In the genomic region with DNA sequence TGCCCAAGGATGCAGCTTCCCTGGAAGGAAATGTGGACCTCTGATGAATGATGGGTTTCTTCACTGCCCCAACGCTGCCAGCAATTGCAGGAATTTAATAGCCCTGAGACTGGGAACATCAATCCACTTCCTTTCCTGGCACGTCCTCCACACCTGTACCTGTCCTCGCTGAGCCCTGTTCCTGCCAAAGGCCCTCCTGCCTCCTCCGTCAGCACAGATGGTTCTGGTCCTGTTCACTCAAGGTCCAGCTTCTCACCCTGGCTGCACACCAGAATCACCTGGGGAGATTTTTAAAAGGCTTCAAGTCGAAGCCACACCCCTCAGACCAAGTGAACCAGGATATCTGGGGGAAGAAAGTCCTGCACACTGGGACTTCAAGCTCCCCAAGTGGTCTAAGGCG, we compare ENCODE assay signal across 7 cellular contexts. TPM values are rescaled to one million over a fixed set of nuclear protein-coding genes. Genes with fewer than 3 reads are reported as not detected.
"Had no signal": no experiment of that assay in that cellular context is flagged by ENCODE, and none has a peak within 500 bp of the region (broad histone marks: within the 10 kb centered on the region; RNA-seq: fewer than 3 reads in every experiment).

No MANE protein-coding gene starts in this region.

- H3K4me3 Mint-ChIP-seq: IgD-negative memory B cell had no signal

- H3K4me1 Mint-ChIP-seq: IgD-negative memory B cell had no signal

- H3K27me3 Mint-ChIP-seq: IgD-negative memory B cell had no signal

- H3K36me3 Mint-ChIP-seq: IgD-negative memory B cell had no signal

- DNase-seq: IMR-90, KG1 had no signal

- H3K27ac Mint-ChIP-seq: IgD-negative memory B cell had no signal

- ATAC-seq: HepG2, K562 had no signal

RNA-seq across cellular contexts. Expression of gene TMEM132C, which starts 38.4 kb away (rescaled TPM):
- total RNA-seq: HepG2, HT-29, HT1080, IMR-90, K562 had no signal
- polyA plus RNA-seq: HepG2, IgD-negative memory B cell, IMR-90, K562 had no signal
